ENCODE assay signal across 9 cellular contexts in the genomic region with DNA sequence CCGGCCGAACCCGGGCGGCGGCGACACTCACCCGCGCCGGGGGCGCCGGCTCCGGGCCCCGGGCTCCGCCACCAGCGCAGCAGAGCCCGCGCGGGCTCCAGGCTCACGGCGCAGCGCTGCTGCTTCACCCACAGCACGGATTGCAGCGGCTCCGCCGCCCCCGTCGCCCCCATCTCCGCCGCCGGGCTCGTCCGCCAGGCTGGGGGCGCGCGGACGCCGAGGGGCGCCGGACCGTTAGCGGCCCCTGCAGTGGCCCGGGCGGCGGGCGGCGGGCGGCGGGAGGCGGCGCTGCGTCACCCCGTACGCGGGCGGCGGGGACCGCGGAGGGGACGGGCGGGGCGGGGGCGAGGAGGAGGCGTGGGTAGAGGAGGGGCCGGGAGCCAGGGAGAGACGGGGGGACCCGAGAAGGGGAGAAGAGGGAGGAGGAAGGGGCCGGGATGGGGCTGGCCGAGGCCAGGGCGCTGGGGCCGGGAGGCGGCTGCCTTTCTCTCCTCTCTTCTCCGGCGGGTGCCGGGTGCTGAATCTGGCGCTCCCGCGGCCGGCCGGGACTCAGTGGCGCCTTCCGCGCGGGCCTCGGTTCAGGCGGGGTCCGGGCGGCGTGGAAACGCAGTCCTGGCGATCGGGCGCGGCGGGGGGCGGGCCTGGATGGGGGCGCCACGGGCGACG. TPM values are rescaled to one million over a fixed set of nuclear protein-coding genes. Genes with fewer than 3 reads are reported as not detected.
DNase-seq lines count a peak whose midpoint lies in the region; ATAC-seq, FAIRE-seq and TF ChIP-seq lines count a peak whose summit lies in the region.
"Had no signal": no experiment of that assay in that cellular context is flagged by ENCODE, and none has a peak within 500 bp of the region (broad histone marks: within the 10 kb centered on the region; RNA-seq: fewer than 3 reads in every experiment).

A gene with protein sequence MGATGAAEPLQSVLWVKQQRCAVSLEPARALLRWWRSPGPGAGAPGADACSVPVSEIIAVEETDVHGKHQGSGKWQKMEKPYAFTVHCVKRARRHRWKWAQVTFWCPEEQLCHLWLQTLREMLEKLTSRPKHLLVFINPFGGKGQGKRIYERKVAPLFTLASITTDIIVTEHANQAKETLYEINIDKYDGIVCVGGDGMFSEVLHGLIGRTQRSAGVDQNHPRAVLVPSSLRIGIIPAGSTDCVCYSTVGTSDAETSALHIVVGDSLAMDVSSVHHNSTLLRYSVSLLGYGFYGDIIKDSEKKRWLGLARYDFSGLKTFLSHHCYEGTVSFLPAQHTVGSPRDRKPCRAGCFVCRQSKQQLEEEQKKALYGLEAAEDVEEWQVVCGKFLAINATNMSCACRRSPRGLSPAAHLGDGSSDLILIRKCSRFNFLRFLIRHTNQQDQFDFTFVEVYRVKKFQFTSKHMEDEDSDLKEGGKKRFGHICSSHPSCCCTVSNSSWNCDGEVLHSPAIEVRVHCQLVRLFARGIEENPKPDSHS (minus strand): TSS at position 277 of the 666 bp plus-strand sequence. CDS start 104 bp downstream, at position 173.

- 0 to 2% (median 1%) methylated on average over 22 to 98 of the region's 99 CpGs for WGBS in spleen, 5 donors

- H3K36me3 ChIP-seq in kidney (ENCODE audit: control insufficient read depth in 1 of 2, insufficient read depth in 2 of 2, low read length in 2 of 2), result no peaks in the 10 kb centered on the region
- no peaks in the 10 kb centered on the region for H3K36me3 ChIP-seq in spleen

- peak in 1 of 3 donors; percentile 7 for TF ChIP-seq POLR2A in spleen (IDR thresholded peaks at IDR 0.05)

- H3K4me1 ChIP-seq in kidney (ENCODE audit: control insufficient read depth in 1 of 2, insufficient read depth in 1 of 2, low read depth in 1 of 2, low read length in 2 of 2) (peaks cover 35 to 44% of the 10 kb centered on the region in 2 donors), spleen (peaks cover 40 to 65% (median 57%) of the 10 kb centered on the region in 6 donors)

- H3K27ac ChIP-seq in kidney (ENCODE audit: low read depth in 2 of 2, low read length in 2 of 2) (peak within 1 kb of the TSS; percentile 74 to 77), spleen (peak within 1 kb of the TSS; percentile 82 to 97 (median 92))

- peak; percentile 49 for DNase-seq in CD1c-positive myeloid dendritic cell (ENCODE audit: extremely low spot score)
- peak; percentile 93 for DNase-seq in GM20000 (ENCODE audit: low spot score)
- peak; percentile 44 for DNase-seq in NCI-H1105 treated with DMSO at 0.1 percent for 48 hours (lab: John Stamatoyannopoulos, UW)
- peak; percentile 54 for DNase-seq in activated CD4-positive, alpha-beta T cell treated with anti-CD3 and anti-CD28 coated beads for 1 hour
- peak; percentile 69 for DNase-seq in choroid plexus epithelial cell (ENCODE audit: low read depth)
- DNase-seq in kidney, result peak; percentile 94
- peak; percentile 91 for DNase-seq in spleen

- intact Hi-C loops in kidney (cut with DNase I) (no loop called here), spleen (cut with DNase I; ENCODE audit: low total_unique reads) (no loop called here)

- no peaks in the 10 kb centered on the region for H3K27me3 ChIP-seq in spleen (replicated peaks in 1 of 7)

- TF ChIP-seq CTCF in GM20000 (IDR thresholded peaks at IDR 0.05; ENCODE audit: extremely low read depth, missing control alignments) (no peak), choroid plexus epithelial cell (conservative IDR thresholded peaks at IDR 0.05; ENCODE audit: low read depth, low read length) (no peak), kidney (IDR thresholded peaks at IDR 0.05; ENCODE audit: borderline replicate concordance, extremely low read depth, insufficient read depth) (no peak), spleen (IDR thresholded peaks at IDR 0.05 in 8 of 11, conservative IDR thresholded peaks at IDR 0.05 in 3 of 11) (no peak)

- no peak for FAIRE-seq in kidney (lab: Jason Lieb, UNC)
- FAIRE-seq: TTC549 had no signal

- ATAC-seq in HG03460 (IDR thresholded peaks at IDR 0.05; ENCODE audit: unreplicated experiment), result no peak

- H3K4me3 ChIP-seq in choroid plexus epithelial cell (ENCODE audit: low read depth, low read length) (peak within 1 kb of the TSS; percentile 70), kidney (ENCODE audit: low read length in 2 of 2) (peak within 1 kb of the TSS; percentile 57 to 73), spleen (peak within 1 kb of the TSS; percentile 81 to 98 (median 88))

- H3K9ac ChIP-seq in kidney (ENCODE audit: low read length in 2 of 2), result peak within 1 kb of the TSS; percentile 65 to 69

- no peaks in the 10 kb centered on the region for H3K9me3 ChIP-seq in kidney (ENCODE audit: control insufficient read depth in 1 of 2, low read length in 2 of 2)
- H3K9me3 ChIP-seq in spleen, result peaks cover 0 to 4% (median 1%) of the 10 kb centered on the region in 8 donors

RNA-seq across cellular contexts. Expression of the gene that starts here (rescaled TPM):
- 28.2 TPM for total RNA-seq in kidney
- polyA plus RNA-seq in kidney (ENCODE audit: insufficient read depth, low read depth, low replicate concordance), result 21.6 TPM
- 10 to 100 TPM; 31.3 to 47.1 (median 40.6) TPM for total RNA-seq in spleen
- 10 to 100 TPM; 13.7 to 17.1 (median 14.5) TPM for polyA plus RNA-seq in spleen

Comparison
In these comparisons a context has a peak if more than half of its experiments do, and no peak if none do; other contexts are left out.
1. DNase-seq: peak in every context shown above with its lines; median percentile 94 in kidney; 93 in GM20000; 91 in spleen; 69 in choroid plexus epithelial cell; 54 in activated CD4-positive, alpha-beta T cell treated with anti-CD3 and anti-CD28 coated beads for 1 hour; 49 in CD1c-positive myeloid dendritic cell; 44 in NCI-H1105 treated with DMSO at 0.1 percent for 48 hours.